32 cellular contexts compared by ENCODE assay signal in genomic region chr1:239242404-239242803, GRCh38.
"Had no signal": no experiment of that assay in that cellular context is flagged by ENCODE, and none has a peak within 500 bp of the region (broad histone marks: within the 10 kb centered on the region; RNA-seq: fewer than 3 reads in every experiment).

No MANE protein-coding gene starts in this region.

- H3K4me2 ChIP-seq: hepatocyte had no signal

- H2AFZ ChIP-seq: hepatocyte had no signal

- H3K79me2 ChIP-seq: hepatocyte had no signal

- H3K36me3 ChIP-seq: adrenal gland, ascending aorta, breast epithelium, cardiac muscle cell, colonic mucosa, esophagus squamous epithelium, gastroesophageal sphincter, heart right ventricle, WERI-Rb-1 had no signal

- FAIRE-seq: endometrium, endothelial cell of umbilical vein had no signal

- H3K27ac ChIP-seq: adrenal gland, ascending aorta, breast epithelium, cardiac muscle cell, colonic mucosa, epithelial cell of prostate, esophagus squamous epithelium, gastroesophageal sphincter, heart right ventricle, hepatocyte, WERI-Rb-1 had no signal

- H3K4me3 ChIP-seq: adrenal gland, ascending aorta, breast epithelium, cardiac muscle cell, colonic mucosa, esophagus squamous epithelium, gastroesophageal sphincter, heart right ventricle, hepatocyte had no signal

- H3K27me3 ChIP-seq: adrenal gland, ascending aorta, breast epithelium, cardiac muscle cell, colonic mucosa, esophagus squamous epithelium, gastroesophageal sphincter, heart right ventricle, hepatocyte had no signal

- H3K4me1 ChIP-seq: adrenal gland, ascending aorta, breast epithelium, colonic mucosa, esophagus squamous epithelium, gastroesophageal sphincter, heart right ventricle had no signal

- ATAC-seq: activated CD4-positive, alpha-beta T cell treated with anti-CD3 and anti-CD28 coated beads for 36 hours; activated CD8-positive, alpha-beta memory T cell treated with anti-CD3 and anti-CD28 coated beads, Interleukin-2, amount 10 ng/mL, durations not matched to agents 7 days and 5 days; activated CD8-positive, alpha-beta T cell treated with anti-CD3 and anti-CD28 coated beads, Interleukin-2, amount 10 ng/mL, durations not matched to agents 7 days and 5 days; activated naive CD8-positive, alpha-beta T cell treated with anti-CD3 and anti-CD28 coated beads, Interleukin-2, amount 50 U/mL, for 24 hours; gastroesophageal sphincter; heart right ventricle had no signal

- DNase-seq: activated CD4-positive, alpha-beta memory T cell treated with anti-CD3 and anti-CD28 coated beads for 36 hours; activated CD4-positive, alpha-beta T cell treated with anti-CD3 and anti-CD28 coated beads for 36 hours; activated CD4-positive, alpha-beta T cell treated with anti-CD3 and anti-CD28 coated beads, Interleukin-2, amount 10 ng/mL, durations not matched to agents 24 days and 14 days; activated CD4-positive, CD25-positive, alpha-beta regulatory T cell; activated CD4-positive, CD25-positive, alpha-beta regulatory T cell treated with anti-CD3 and anti-CD28 coated beads, Interleukin-2, amount 50 U/mL, for 72 hours; activated CD8-positive, alpha-beta memory T cell treated with anti-CD3 and anti-CD28 coated beads, Interleukin-2, amount 10 ng/mL, durations not matched to agents 7 days and 5 days; activated CD8-positive, alpha-beta memory T cell treated with anti-CD3 and anti-CD28 coated beads, Interleukin-2, amount 50 U/mL, for 4 hours; activated CD8-positive, alpha-beta T cell treated with anti-CD3 and anti-CD28 coated beads, Interleukin-2, amount 10 ng/mL, durations not matched to agents 7 days and 5 days; activated effector memory CD4-positive, alpha-beta T cell treated with anti-CD3 and anti-CD28 coated beads, Interleukin-2, amount 50 U/mL, for 16 hours; activated naive CD4-positive, alpha-beta T cell treated with anti-CD3 and anti-CD28 coated beads for 36 hours; activated naive CD8-positive, alpha-beta T cell treated with anti-CD3 and anti-CD28 coated beads for 36 hours; activated naive CD8-positive, alpha-beta T cell treated with anti-CD3 and anti-CD28 coated beads, Interleukin-2, amount 50 U/mL, for 24 hours; activated T-cell treated with anti-CD3 and anti-CD28 coated beads, Interleukin-2, amount 50 U/mL, for 1 hour; activated T-cell treated with anti-CD3 and anti-CD28 coated beads, Interleukin-2, amount 50 U/mL, for 48 hours; adrenal gland; central memory CD4-positive, alpha-beta T cell; cerebellar nuclear complex; colonic mucosa; effector CD8-positive, alpha-beta T cell; esophagus squamous epithelium; foreskin melanocyte; heart right ventricle; T1000; WERI-Rb-1 had no signal

- H3K9me3 ChIP-seq: adrenal gland, ascending aorta, breast epithelium, colonic mucosa, esophagus squamous epithelium, gastroesophageal sphincter had no signal
